Comparison of ENCODE assay signal across 8 cellular contexts in the genomic region with DNA sequence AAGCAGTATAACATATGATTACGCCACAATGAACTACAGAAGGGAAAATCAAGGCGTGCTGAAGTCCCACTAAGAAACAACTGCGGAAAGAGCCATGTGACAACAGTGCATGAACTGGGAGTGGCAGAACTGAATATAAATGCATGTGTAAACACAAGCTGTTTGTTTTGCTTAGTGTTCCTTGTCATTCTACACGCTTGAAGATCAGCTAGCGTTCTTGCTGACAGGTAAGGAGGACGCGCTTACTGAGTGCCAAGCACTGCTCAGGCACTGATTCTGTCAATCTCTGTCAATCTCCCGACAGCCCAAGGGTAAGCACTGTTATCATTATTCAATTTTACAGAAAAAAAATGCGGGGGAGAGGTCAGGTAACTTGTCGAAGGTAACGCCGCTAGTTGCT. TPM values are rescaled to one million over a fixed set of nuclear protein-coding genes. Genes with fewer than 3 reads are reported as not detected.
DNase-seq lines count a peak whose midpoint lies in the region; ATAC-seq, FAIRE-seq and TF ChIP-seq lines count a peak whose summit lies in the region.

No MANE protein-coding gene starts in this region.

- no peak for FAIRE-seq in endothelial cell of umbilical vein (lab: Jason Lieb, UNC)

- H3K4me3 ChIP-seq in BLaER1 treated with 17β-estradiol and CSF1 and Interleukin-3, amounts not matched to agents 10 nM and 100 nM = peak overlapping the region; percentile 77 to 97 (median 91)
- H3K4me3 ChIP-seq in endothelial cell of umbilical vein (replicated peaks in 1 of 3; ENCODE audit: insufficient read depth in 1 of 3, low read depth in 1 of 3, low read length in 3 of 3) (peak overlapping the region; percentile 51 to 89 (median 76)), muscle layer of colon (ENCODE audit: low read depth in 1 of 2, low read length in 2 of 2) (peak overlapping the region; percentile 83 to 94)

- H3K9me3 ChIP-seq in BLaER1 treated with 17β-estradiol and CSF1 and Interleukin-3, amounts not matched to agents 10 nM and 100 nM (replicated peaks in 1 of 11) = no peaks in the 10 kb centered on the region
- H3K9me3 ChIP-seq in endothelial cell of umbilical vein (replicated peaks; ENCODE audit: control insufficient read depth, insufficient read depth, low read length) (no peaks in the 10 kb centered on the region), muscle layer of colon (ENCODE audit: low read length) (no peaks in the 10 kb centered on the region)

- peaks cover 33 to 50% (median 39%) of the 10 kb centered on the region in 10 experiments for H3K4me1 ChIP-seq in BLaER1 treated with 17β-estradiol and CSF1 and Interleukin-3, amounts not matched to agents 10 nM and 100 nM
- H3K4me1 ChIP-seq in endothelial cell of umbilical vein (ENCODE audit: control insufficient read depth, extremely low read depth, insufficient read depth, low read length) (peaks cover 22% of the 10 kb centered on the region), muscle layer of colon (ENCODE audit: insufficient read depth, low read length) (peaks cover 37% of the 10 kb centered on the region)

- in situ Hi-C loops in KBM-7 (cut with MboI; ENCODE audit: low pct_unique_long_range_greater_than_20kb, low sequenced_read_pairs) = no loop called here

- BruUV-seq in endothelial cell of umbilical vein (replicated peaks; lab: Mats Ljungman, UMichigan) = no TSS peak

- H3K4me2 ChIP-seq in BLaER1 treated with 17β-estradiol and CSF1 and Interleukin-3, amounts not matched to agents 10 nM and 100 nM = peak overlapping the region; percentile 75 to 91 (median 83)
- H3K4me2 ChIP-seq in endothelial cell of umbilical vein (ENCODE audit: insufficient read depth, low read length) = peak overlapping the region; percentile 81

- H3K27ac ChIP-seq in BLaER1 treated with 17β-estradiol and CSF1 and Interleukin-3, amounts not matched to agents 10 nM and 100 nM = peak overlapping the region; percentile 80 to 97 (median 92)
- H3K27ac ChIP-seq in endothelial cell of umbilical vein (ENCODE audit: insufficient read depth, low read depth, low read length) = peak overlapping the region; percentile 84
- H3K27ac ChIP-seq in muscle layer of colon (ENCODE audit: low read depth, low read length) = peak overlapping the region; percentile 89

- no peaks in the 10 kb centered on the region for H3K27me3 ChIP-seq in BLaER1 treated with 17β-estradiol and CSF1 and Interleukin-3, amounts not matched to agents 10 nM and 100 nM
- H3K27me3 ChIP-seq in endothelial cell of umbilical vein (ENCODE audit: control insufficient read depth in 2 of 2, insufficient read depth in 2 of 2, low read length in 2 of 2) (no peaks in the 10 kb centered on the region), muscle layer of colon (ENCODE audit: control insufficient read depth in 1 of 2, insufficient read depth in 2 of 2, low read length in 2 of 2) (no peaks in the 10 kb centered on the region)

- DNase-seq in endothelial cell of umbilical vein (ENCODE audit: low read depth, low spot score) (no peak), epidermal melanocyte (ENCODE audit: insufficient read length, low spot score) (no peak), KBM-7 (no peak)

- intact Hi-C loops in endothelial cell of umbilical vein (cut with micrococcal nuclease) = loop anchor here (1.0 to 2.0 kb wide), 6 partner anchors 31 to 883 kb away; partner anchors contain the start of genes C6orf120, DYNLT2, ERMARD and PDCD2

- no peak for TF ChIP-seq CTCF in endothelial cell of umbilical vein (IDR thresholded peaks at IDR 0.05; ENCODE audit: extremely low read depth in 1 of 2, insufficient read depth in 1 of 2, low read depth in 1 of 2, low read length in 2 of 2)

- H2AFZ ChIP-seq in endothelial cell of umbilical vein (ENCODE audit: low read depth, low read length) = peak overlapping the region; percentile 53

- TF ChIP-seq POLR2A in endothelial cell of umbilical vein (IDR thresholded peaks at IDR 0.05; ENCODE audit: low read depth, low read length) = no peak

- POLR2A ChIA-PET in endothelial cell of umbilical vein (lab: Charles Lee) = interaction anchor here (1.1 kb wide), 1 partner anchor 30 kb away, joined by 4 read pairs; the partner anchor contains the start of gene PDCD2

- dilution Hi-C loops in endothelial cell of umbilical vein (cut with MboI; ENCODE audit: extremely low pct_ligation_motif_present, low sequenced_read_pairs) = no loop called here

- peaks cover 70% of the 10 kb centered on the region for H3K79me2 ChIP-seq in endothelial cell of umbilical vein (ENCODE audit: control insufficient read depth, insufficient read depth, low read length)

- CTCF ChIA-PET in endothelial cell of umbilical vein (lab: Charles Lee) = interaction anchor here (1.0 kb wide), 2 partner anchors 30 to 722 kb away, joined by 5 to 6 read pairs; partner anchors contain the start of gene PDCD2

- H4K20me1 ChIP-seq in BLaER1 treated with 17β-estradiol and CSF1 and Interleukin-3, amounts not matched to agents 10 nM and 100 nM = peaks cover 36 to 79% (median 53%) of the 10 kb centered on the region in 11 experiments
- peaks cover 2% of the 10 kb centered on the region for H4K20me1 ChIP-seq in endothelial cell of umbilical vein (replicated peaks; ENCODE audit: control insufficient read depth, extremely low read depth, insufficient read depth, low read length)

- H3K9me1 ChIP-seq in endothelial cell of umbilical vein (replicated peaks; ENCODE audit: control insufficient read depth, extremely low read depth, insufficient read depth, low read length) = no peaks in the 10 kb centered on the region

- peaks cover 34 to 52% (median 45%) of the 10 kb centered on the region in 11 experiments for H3K36me3 ChIP-seq in BLaER1 treated with 17β-estradiol and CSF1 and Interleukin-3, amounts not matched to agents 10 nM and 100 nM
- H3K36me3 ChIP-seq in endothelial cell of umbilical vein (ENCODE audit: control insufficient read depth in 2 of 2, extremely low read depth in 1 of 2, insufficient read depth in 2 of 2, low read length in 2 of 2) (peaks cover 0 to 3% of the 10 kb centered on the region in 2 experiments), muscle layer of colon (ENCODE audit: insufficient read depth, low read length) (peaks cover 12% of the 10 kb centered on the region)

- peak; percentile 37 for ATAC-seq in GM18909 (IDR thresholded peaks at IDR 0.05; ENCODE audit: poor library complexity, unreplicated experiment)
- peak; percentile 35 for ATAC-seq in HG03097 (IDR thresholded peaks at IDR 0.05; ENCODE audit: low FRiP score, unreplicated experiment)

- H3K9ac ChIP-seq in BLaER1 treated with 17β-estradiol and CSF1 and Interleukin-3, amounts not matched to agents 10 nM and 100 nM = peak overlapping the region; percentile 87 to 97 (median 94)
- H3K9ac ChIP-seq in endothelial cell of umbilical vein (replicated peaks; ENCODE audit: extremely low read depth, insufficient read depth, low read length) = peak overlapping the region; percentile 89
- peak overlapping the region; percentile 97 for H3K9ac ChIP-seq in muscle layer of colon (ENCODE audit: low read length)

TF ChIP-seq in PFSK-1, 5 proteins besides CTCF, POLR2A, EP300 and RAD21 (continues in another document):
- TF ChIP-seq POLR2AphosphoS5 (IDR thresholded peaks at IDR 0.05; ENCODE audit: low read depth, low read length) (no peak), SIN3A (IDR thresholded peaks at IDR 0.05; ENCODE audit: borderline replicate concordance, insufficient read depth, low read length) (peak; percentile 89)

TF ChIP-seq in endothelial cell of umbilical vein, 7 proteins besides CTCF, POLR2A, EP300 and RAD21 (continues in another document):
- no peak for TF ChIP-seq EZH2 (IDR thresholded peaks at IDR 0.05; ENCODE audit: borderline replicate concordance, low read depth, low read length, severe bottlenecking)
- TF ChIP-seq POLR2AphosphoS5 (IDR thresholded peaks at IDR 0.05; ENCODE audit: insufficient read depth, low read depth, low read length) = no peak
- TF ChIP-seq GATA2 (IDR thresholded peaks at IDR 0.05; ENCODE audit: insufficient read depth, insufficient read length, low read depth, low read length) = no peak
- TF ChIP-seq JUN (IDR thresholded peaks at IDR 0.05; ENCODE audit: borderline replicate concordance, insufficient read depth, insufficient read length, low read depth) = no peak

RNA-seq across cellular contexts. Expression of gene TBP, which starts 0.5 kb away (rescaled TPM):
- 26.9 TPM for polyA plus RNA-seq in PFSK-1 (2012; ENCODE audit: insufficient read length, low read depth)
- 15.3 and 17.7 TPM in 2 replicates for total RNA-seq in endothelial cell of umbilical vein
- 17.5 and 24.8 TPM in 2 replicates for polyA plus RNA-seq in endothelial cell of umbilical vein
- 13.2 and 13.5 TPM in 2 replicates for polyA plus RNA-seq in endothelial cell of umbilical vein (2011; cell fraction: cytosol; rRNA removed)
- 26.4 and 31.8 TPM in 2 replicates for polyA plus RNA-seq in endothelial cell of umbilical vein (2011; cell fraction: nucleus; rRNA removed)
- 10.7 and 12.2 TPM in 2 replicates for polyA plus RNA-seq in endothelial cell of umbilical vein (2012)
- 16.6 and 23.1 TPM in 2 replicates for polyA minus RNA-seq in endothelial cell of umbilical vein
- 7.7 TPM for polyA minus RNA-seq in endothelial cell of umbilical vein (2011; cell fraction: cytosol; rRNA and poly(A)+ RNA removed)
- polyA minus RNA-seq in endothelial cell of umbilical vein (2011; cell fraction: nucleus; rRNA and poly(A)+ RNA removed) = 15.0 and 15.5 TPM in 2 replicates

RNA-seq across cellular contexts. Expression of gene PSMB1, which starts 0.6 kb away (rescaled TPM):
- polyA plus RNA-seq in PFSK-1 (2012; ENCODE audit: insufficient read length, low read depth) = 281 TPM
- total RNA-seq in endothelial cell of umbilical vein = 182 and 198 TPM in 2 replicates
- 471 and 560 TPM in 2 replicates for polyA plus RNA-seq in endothelial cell of umbilical vein
- 524 and 562 TPM in 2 replicates for polyA plus RNA-seq in endothelial cell of umbilical vein (2011; cell fraction: cytosol; rRNA removed)
- 249 and 250 TPM in 2 replicates for polyA plus RNA-seq in endothelial cell of umbilical vein (2011; cell fraction: nucleus; rRNA removed)
- 252 and 349 TPM in 2 replicates for polyA plus RNA-seq in endothelial cell of umbilical vein (2012)
- polyA minus RNA-seq in endothelial cell of umbilical vein = 228 and 247 TPM in 2 replicates
- 86.5 TPM for polyA minus RNA-seq in endothelial cell of umbilical vein (2011; cell fraction: cytosol; rRNA and poly(A)+ RNA removed)
- polyA minus RNA-seq in endothelial cell of umbilical vein (2011; cell fraction: nucleus; rRNA and poly(A)+ RNA removed) = 41.6 and 56.5 TPM in 2 replicates

RNA-seq across cellular contexts. Expression of gene PDCD2, which starts 30.8 kb away (rescaled TPM):
- 114 TPM for polyA plus RNA-seq in PFSK-1 (2012; ENCODE audit: insufficient read length, low read depth)
- 60.0 and 67.8 TPM in 2 replicates for total RNA-seq in endothelial cell of umbilical vein
- 43.3 and 53.9 TPM in 2 replicates for polyA plus RNA-seq in endothelial cell of umbilical vein
- 48.2 and 57.7 TPM in 2 replicates for polyA plus RNA-seq in endothelial cell of umbilical vein (2011; cell fraction: cytosol; rRNA removed)
- polyA plus RNA-seq in endothelial cell of umbilical vein (2011; cell fraction: nucleus; rRNA removed) = 36.1 and 47.6 TPM in 2 replicates
- polyA plus RNA-seq in endothelial cell of umbilical vein (2012) = 52.0 and 74.3 TPM in 2 replicates
- polyA minus RNA-seq in endothelial cell of umbilical vein = 29.0 and 34.2 TPM in 2 replicates
- 25.9 TPM for polyA minus RNA-seq in endothelial cell of umbilical vein (2011; cell fraction: cytosol; rRNA and poly(A)+ RNA removed)
- 16.8 and 20.9 TPM in 2 replicates for polyA minus RNA-seq in endothelial cell of umbilical vein (2011; cell fraction: nucleus; rRNA and poly(A)+ RNA removed)
